1 cellular context compared by ENCODE assay signal in the genomic region with DNA sequence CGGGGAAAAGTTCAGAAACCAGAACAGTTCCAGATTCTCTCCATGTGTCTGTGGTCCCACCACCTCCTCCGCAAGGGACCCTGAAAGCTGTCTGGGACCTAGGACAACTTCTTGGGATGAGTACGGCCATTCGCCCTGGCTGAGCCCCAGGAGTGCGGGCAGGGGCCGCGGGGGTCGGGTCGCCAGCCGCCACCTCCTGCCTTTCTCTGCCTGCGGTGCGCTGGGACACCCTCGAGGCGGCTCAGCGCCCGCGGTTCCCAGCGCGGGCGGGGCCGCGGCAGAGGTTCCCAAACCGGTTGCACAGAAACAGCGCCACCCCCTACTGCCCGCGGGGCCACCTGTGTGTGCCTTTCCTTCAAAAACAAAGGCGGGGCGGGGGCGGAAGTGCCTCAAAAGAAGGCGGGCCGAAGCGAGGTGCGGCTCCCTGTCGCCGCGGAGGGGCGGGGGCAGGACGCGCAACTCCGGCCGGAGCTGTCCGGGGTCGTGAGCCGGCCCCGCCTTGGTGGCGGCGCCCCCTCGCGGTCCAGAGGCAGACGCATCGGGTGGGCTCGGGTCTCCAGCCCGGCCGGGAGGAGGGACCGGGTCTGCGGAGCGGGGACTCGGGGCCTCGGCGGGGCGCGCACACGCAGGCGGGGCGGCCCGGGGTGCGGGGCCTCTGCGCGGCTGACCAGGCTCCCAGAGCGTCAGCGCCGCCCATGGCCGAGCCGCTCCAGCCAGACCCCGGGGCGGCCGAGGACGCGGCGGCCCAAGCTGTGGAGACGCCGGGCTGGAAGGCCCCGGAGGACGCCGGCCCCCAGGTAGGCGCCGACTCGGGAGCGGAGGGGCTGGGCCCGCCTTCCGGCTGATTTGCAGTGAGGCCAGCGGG.
TF ChIP-seq lines count a peak whose summit lies in the region.

A gene with protein sequence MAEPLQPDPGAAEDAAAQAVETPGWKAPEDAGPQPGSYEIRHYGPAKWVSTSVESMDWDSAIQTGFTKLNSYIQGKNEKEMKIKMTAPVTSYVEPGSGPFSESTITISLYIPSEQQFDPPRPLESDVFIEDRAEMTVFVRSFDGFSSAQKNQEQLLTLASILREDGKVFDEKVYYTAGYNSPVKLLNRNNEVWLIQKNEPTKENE (plus strand): TSS at position 423 of the 865 bp plus-strand sequence. CDS start 273 bp downstream, at position 696.

TF ChIP-seq in WTC11, 78 proteins besides CTCF, POLR2A, EP300 and RAD21 (continued from another document and continues in another):
- TF ChIP-seq ESRRA (CRISPR knock-in tag; IDR thresholded peaks at IDR 0.05; ENCODE audit: borderline replicate concordance) = peak; percentile 74; the same call in 1 of the 2 replicates
- TF ChIP-seq ZNF138 (CRISPR knock-in tag; conservative IDR thresholded peaks at IDR 0.05) = 0 out of 2 replicates have a peak, but pooled peaks have one; percentile 14
- TF ChIP-seq CBFB (CRISPR knock-in tag; IDR thresholded peaks at IDR 0.05; ENCODE audit: low read depth) = 0 out of 2 replicates have a peak, but pooled peaks have one; percentile 69
- TF ChIP-seq, protein P1, sequence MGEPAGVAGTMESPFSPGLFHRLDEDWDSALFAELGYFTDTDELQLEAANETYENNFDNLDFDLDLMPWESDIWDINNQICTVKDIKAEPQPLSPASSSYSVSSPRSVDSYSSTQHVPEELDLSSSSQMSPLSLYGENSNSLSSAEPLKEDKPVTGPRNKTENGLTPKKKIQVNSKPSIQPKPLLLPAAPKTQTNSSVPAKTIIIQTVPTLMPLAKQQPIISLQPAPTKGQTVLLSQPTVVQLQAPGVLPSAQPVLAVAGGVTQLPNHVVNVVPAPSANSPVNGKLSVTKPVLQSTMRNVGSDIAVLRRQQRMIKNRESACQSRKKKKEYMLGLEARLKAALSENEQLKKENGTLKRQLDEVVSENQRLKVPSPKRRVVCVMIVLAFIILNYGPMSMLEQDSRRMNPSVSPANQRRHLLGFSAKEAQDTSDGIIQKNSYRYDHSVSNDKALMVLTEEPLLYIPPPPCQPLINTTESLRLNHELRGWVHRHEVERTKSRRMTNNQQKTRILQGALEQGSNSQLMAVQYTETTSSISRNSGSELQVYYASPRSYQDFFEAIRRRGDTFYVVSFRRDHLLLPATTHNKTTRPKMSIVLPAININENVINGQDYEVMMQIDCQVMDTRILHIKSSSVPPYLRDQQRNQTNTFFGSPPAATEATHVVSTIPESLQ (CRISPR knock-in tag; IDR thresholded peaks at IDR 0.05) = no peak
- peak; percentile 62; the same call in 1 of the 2 replicates for TF ChIP-seq FOXP4 (CRISPR knock-in tag; IDR thresholded peaks at IDR 0.05)
- no peak for TF ChIP-seq JUN (CRISPR knock-in tag; IDR thresholded peaks at IDR 0.05)
- TF ChIP-seq ZNF671 (CRISPR knock-in tag; IDR thresholded peaks at IDR 0.05) = no peak
- no peak for TF ChIP-seq SMAD4 (CRISPR knock-in tag; IDR thresholded peaks at IDR 0.05)
- TF ChIP-seq TP53 (CRISPR knock-in tag; IDR thresholded peaks at IDR 0.05) = peak; percentile 33; the same call in 1 of the 2 replicates
- TF ChIP-seq STAT6 (CRISPR knock-in tag; conservative IDR thresholded peaks at IDR 0.05; ENCODE audit: low read depth) = no peak
- TF ChIP-seq ARID4B (CRISPR knock-in tag; IDR thresholded peaks at IDR 0.05; ENCODE audit: borderline replicate concordance) = peak; percentile 18; the same call in 1 of the 2 replicates
- peak; percentile 81 for TF ChIP-seq ZNF423 (CRISPR knock-in tag; IDR thresholded peaks at IDR 0.05)
- TF ChIP-seq NFATC4 (CRISPR knock-in tag; IDR thresholded peaks at IDR 0.05) = no peak
- TF ChIP-seq AFF4 (CRISPR knock-in tag; IDR thresholded peaks at IDR 0.05; ENCODE audit: borderline replicate concordance) = no peak
- TF ChIP-seq ZBTB21 (CRISPR knock-in tag; IDR thresholded peaks at IDR 0.05; ENCODE audit: borderline replicate concordance) = no peak
- TF ChIP-seq, protein P2, sequence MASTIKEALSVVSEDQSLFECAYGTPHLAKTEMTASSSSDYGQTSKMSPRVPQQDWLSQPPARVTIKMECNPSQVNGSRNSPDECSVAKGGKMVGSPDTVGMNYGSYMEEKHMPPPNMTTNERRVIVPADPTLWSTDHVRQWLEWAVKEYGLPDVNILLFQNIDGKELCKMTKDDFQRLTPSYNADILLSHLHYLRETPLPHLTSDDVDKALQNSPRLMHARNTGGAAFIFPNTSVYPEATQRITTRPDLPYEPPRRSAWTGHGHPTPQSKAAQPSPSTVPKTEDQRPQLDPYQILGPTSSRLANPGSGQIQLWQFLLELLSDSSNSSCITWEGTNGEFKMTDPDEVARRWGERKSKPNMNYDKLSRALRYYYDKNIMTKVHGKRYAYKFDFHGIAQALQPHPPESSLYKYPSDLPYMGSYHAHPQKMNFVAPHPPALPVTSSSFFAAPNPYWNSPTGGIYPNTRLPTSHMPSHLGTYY (CRISPR knock-in tag; IDR thresholded peaks at IDR 0.05) = no peak
- no peak for TF ChIP-seq TEAD4 (CRISPR knock-in tag; IDR thresholded peaks at IDR 0.05)
- no peak for TF ChIP-seq ZNF219 (CRISPR knock-in tag; IDR thresholded peaks at IDR 0.05; ENCODE audit: borderline replicate concordance)
- TF ChIP-seq ZNF317 (CRISPR knock-in tag; IDR thresholded peaks at IDR 0.05; ENCODE audit: borderline replicate concordance, low read depth) = no peak
- TF ChIP-seq HMGA2 (CRISPR knock-in tag; IDR thresholded peaks at IDR 0.05) = no peak
- TF ChIP-seq CREM (CRISPR knock-in tag; IDR thresholded peaks at IDR 0.05) = peak; percentile 79
- TF ChIP-seq ETV6 (CRISPR knock-in tag; IDR thresholded peaks at IDR 0.05) = peak; percentile 87; the same call in 1 of the 2 replicates
- no peak for TF ChIP-seq ZNF281 (CRISPR knock-in tag; IDR thresholded peaks at IDR 0.05)
- no peak for TF ChIP-seq NR1H2 (CRISPR knock-in tag; IDR thresholded peaks at IDR 0.05)
- peak; percentile 21; the same call in 1 of the 2 replicates for TF ChIP-seq MYBL2 (CRISPR knock-in tag; IDR thresholded peaks at IDR 0.05)
- TF ChIP-seq NR2C2 (CRISPR knock-in tag; IDR thresholded peaks at IDR 0.05) = no peak
- no peak for TF ChIP-seq USF2 (CRISPR knock-in tag; IDR thresholded peaks at IDR 0.05)
- no peak for TF ChIP-seq MLX (CRISPR knock-in tag; IDR thresholded peaks at IDR 0.05)
